In genomic region chr15:31439328-31439727, GRCh38 we compare ENCODE assay signal across 8 cellular contexts.
A peak's percentile ranks its signal among the peaks of the same experiment; 100 is the strongest.
DNase-seq lines count a peak whose midpoint lies in the region; ATAC-seq, FAIRE-seq and TF ChIP-seq lines count a peak whose summit lies in the region.

No MANE protein-coding gene starts in this region.

- TF ChIP-seq CTCF in lung (IDR thresholded peaks at IDR 0.05; ENCODE audit: control extremely low read depth, extremely low read depth) (peak; percentile 13), D721Med (IDR thresholded peaks at IDR 0.05; ENCODE audit: insufficient read depth, missing control alignments) (no peak)

- DNase-seq in COLO668 (lab: John Stamatoyannopoulos, UW; ENCODE audit: unreplicated experiment) (peak; percentile 26), HT1080 (ENCODE audit: low read depth) (peak; percentile 12), lung (ENCODE audit: low spot score) (no peak), cerebellum (ENCODE audit: low spot score) (no peak), D721Med (ENCODE audit: insufficient read length, low spot score) (no peak)
- peak; percentile 75 for DNase-seq in activated CD8-positive, alpha-beta memory T cell treated with anti-CD3 and anti-CD28 coated beads for 24 hours

- no peaks in the 10 kb centered on the region for H3K27me3 ChIP-seq in lung (ENCODE audit: control insufficient read depth, insufficient read depth)

- FAIRE-seq in D721Med (lab: Jason Lieb, UNC), result no peak

- WGBS in lung, 2 donors, result 70 to 80% methylated on average over 10 of the region's 10 CpGs

- no peak overlapping the region for H3K27ac ChIP-seq in lung (ENCODE audit: low read depth in 1 of 2, low read length in 1 of 2)

- no peaks in the 10 kb centered on the region for H3K9me3 ChIP-seq in lung (ENCODE audit: control insufficient read depth in 2 of 2, insufficient read depth in 1 of 2, low read length in 1 of 2)

- H3K4me3 ChIP-seq in lung, result no peak overlapping the region

- ATAC-seq in lung (ENCODE audit: insufficient read depth, low FRiP score) (no peak), HG03045 (IDR thresholded peaks at IDR 0.05; ENCODE audit: unreplicated experiment) (no peak), HG02981 (IDR thresholded peaks at IDR 0.05; ENCODE audit: unreplicated experiment) (no peak)

- peaks cover 3 to 15% of the 10 kb centered on the region in 2 donors for H3K4me1 ChIP-seq in lung (ENCODE audit: control insufficient read depth in 2 of 2, insufficient read depth in 2 of 2, low read length in 2 of 2)

- no peaks in the 10 kb centered on the region for H3K36me3 ChIP-seq in lung (ENCODE audit: control insufficient read depth in 2 of 2, insufficient read depth in 2 of 2, low read length in 2 of 2)

Comparison
In these comparisons a context has a peak if more than half of its experiments do, and no peak if none do; other contexts are left out.
1. DNase-seq: peak in COLO668 (single experiment), HT1080 (single experiment) and activated CD8-positive, alpha-beta memory T cell treated with anti-CD3 and anti-CD28 coated beads for 24 hours (single experiment); none in lung (single experiment), cerebellum (single experiment) and D721Med (single experiment).